ENCODE assay signal across 15 cellular contexts in the genomic region with DNA sequence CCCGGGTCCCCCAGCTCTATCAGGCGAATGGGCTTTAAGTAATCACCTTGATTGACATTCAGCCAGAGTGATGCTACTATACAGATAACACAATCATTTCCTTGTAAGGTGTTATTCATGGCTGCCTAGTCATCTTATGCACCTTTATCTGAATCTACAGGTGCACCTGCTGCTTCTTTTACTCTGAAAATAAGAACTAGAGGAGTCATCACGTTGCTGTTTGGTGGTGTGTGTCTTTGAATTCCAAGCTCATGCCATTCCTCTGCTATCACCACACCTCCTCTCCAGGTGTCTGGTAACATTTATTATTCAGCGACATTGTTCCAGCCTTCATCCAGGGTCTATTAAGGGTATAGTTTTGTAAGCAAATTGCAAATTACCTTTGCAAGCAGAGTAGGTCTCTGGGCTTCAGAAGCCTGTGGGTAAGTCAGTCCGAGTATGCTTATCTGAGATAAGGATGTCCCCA. TPM values are rescaled to one million over a fixed set of nuclear protein-coding genes. Genes with fewer than 3 reads are reported as not detected.
DNase-seq lines count a peak whose midpoint lies in the region; ATAC-seq and TF ChIP-seq lines count a peak whose summit lies in the region.
"Had no signal": no experiment of that assay in that cellular context is flagged by ENCODE, and none has a peak within 500 bp of the region (broad histone marks: within the 10 kb centered on the region; RNA-seq: fewer than 3 reads in every experiment).

No MANE protein-coding gene starts in this region.

- no peak for TF ChIP-seq CTCF in HEK293 (tag by site-specific recombination; IDR thresholded peaks at IDR 0.05)
- TF ChIP-seq CTCF in lower leg skin (IDR thresholded peaks at IDR 0.05): no peak
- TF ChIP-seq CTCF in esophagus muscularis mucosa (IDR thresholded peaks at IDR 0.05): no peak

- H3K14ac ChIP-seq in trophoblast cell (ENCODE audit: low read length): no peak overlapping the region

- no peak overlapping the region for H2BK12ac ChIP-seq in trophoblast cell (ENCODE audit: low read length)

- TF ChIP-seq POLR2A in lower leg skin (IDR thresholded peaks at IDR 0.05) (no peak), esophagus muscularis mucosa (IDR thresholded peaks at IDR 0.05; ENCODE audit: low read depth) (no peak)

- no peak overlapping the region for H2BK5ac ChIP-seq in trophoblast cell (ENCODE audit: low read depth, low read length, poor library complexity)

- H3K9me3 ChIP-seq in HEK293 (ENCODE audit: control insufficient read depth, insufficient read depth, low read depth, low read length) (no peaks in the 10 kb centered on the region), trophoblast cell (ENCODE audit: insufficient read depth, low read depth, low read length) (no peaks in the 10 kb centered on the region), esophagus muscularis mucosa (no peaks in the 10 kb centered on the region)
- H3K9me3 ChIP-seq: A549, Caco-2 had no signal

- H3K27me3 ChIP-seq in trophoblast cell (ENCODE audit: insufficient read depth, low read length) (no peaks in the 10 kb centered on the region), esophagus muscularis mucosa (no peaks in the 10 kb centered on the region)

- H3K79me1 ChIP-seq in trophoblast cell (ENCODE audit: low read length): no peaks in the 10 kb centered on the region

- H4K12ac ChIP-seq in trophoblast cell (ENCODE audit: low read depth, low read length): no peak overlapping the region

- no peak overlapping the region for H3K4me3 ChIP-seq in HEK293 (ENCODE audit: low read depth, low read length)
- H3K4me3 ChIP-seq in trophoblast cell (ENCODE audit: low read depth, low read length): no peak overlapping the region
- no peak overlapping the region for H3K4me3 ChIP-seq in lower leg skin (ENCODE audit: low read depth, poor library complexity, severe bottlenecking)
- no peak overlapping the region for H3K4me3 ChIP-seq in esophagus muscularis mucosa
- H3K4me3 ChIP-seq: A549, GM23248 had no signal

- POLR2A ChIA-PET in HEK293 (lab: Yijun Ruan, JAX): no interaction called here

- CTCF ChIA-PET in HEK293 (lab: Yijun Ruan, JAX): interaction anchor here (0.6 to 13.7 kb wide), 10 partner anchors 8 to 144 kb away, joined by 3 to 278 read pairs (median 4); no protein-coding TSS in a partner anchor

- H3K23ac ChIP-seq in trophoblast cell (ENCODE audit: low read length): no peak overlapping the region

- TF ChIP-seq EP300 in esophagus muscularis mucosa (IDR thresholded peaks at IDR 0.05): no peak

- H3K18ac ChIP-seq in trophoblast cell (ENCODE audit: low read length): no peak overlapping the region

- H2AK5ac ChIP-seq in trophoblast cell (ENCODE audit: low read length): no peak overlapping the region

- H3K4ac ChIP-seq in trophoblast cell (ENCODE audit: low read depth, low read length): no peak overlapping the region

- H3K27ac ChIP-seq in HEK293 (ENCODE audit: extremely low read depth, low read depth, low read length) (no peak overlapping the region), trophoblast cell (ENCODE audit: low read depth, low read length) (no peak overlapping the region), esophagus muscularis mucosa (replicated peaks in 1 of 4) (no peak overlapping the region)
- H3K27ac ChIP-seq: A549, GM23248 had no signal

- no peak overlapping the region for H4K91ac ChIP-seq in trophoblast cell (ENCODE audit: low read depth, low read length)

- WGBS in trophoblast cell (ENCODE audit: extremely low coverage, insufficient coverage, insufficient read length): no CpG with 5 or more reads among the region's 5 CpGs
- WGBS in lower leg skin, 2 donors: 58 to 67% methylated on average over 5 of the region's 5 CpGs
- 73% methylated on average over 5 of the region's 5 CpGs for WGBS in esophagus muscularis mucosa

- no peak overlapping the region for H3K4me2 ChIP-seq in trophoblast cell (ENCODE audit: low read length)
- H3K4me2 ChIP-seq: A549 had no signal

- H3K79me2 ChIP-seq in trophoblast cell (ENCODE audit: control insufficient read depth, insufficient read depth, low read length, poor library complexity): no peaks in the 10 kb centered on the region

- no peak overlapping the region for H3K9ac ChIP-seq in trophoblast cell (ENCODE audit: low read length)
- H3K9ac ChIP-seq: GM23248 had no signal

- no peak overlapping the region for H2BK120ac ChIP-seq in trophoblast cell (ENCODE audit: insufficient read depth, low read length, poor library complexity)

- no peak for ATAC-seq in GM18519 (IDR thresholded peaks at IDR 0.05; ENCODE audit: low FRiP score, unreplicated experiment)
- ATAC-seq: HepG2 had no signal

- no peaks in the 10 kb centered on the region for H3K36me3 ChIP-seq in HEK293 (ENCODE audit: control insufficient read depth in 2 of 2, insufficient read depth in 1 of 2, low read length in 2 of 2)
- H3K36me3 ChIP-seq in trophoblast cell (ENCODE audit: control insufficient read depth in 1 of 2, insufficient read depth in 2 of 2, low read length in 2 of 2): no peaks in the 10 kb centered on the region
- no peaks in the 10 kb centered on the region for H3K36me3 ChIP-seq in esophagus muscularis mucosa

- intact Hi-C loops in lower leg skin (cut with DNase I; ENCODE audit: low total_unique reads): no loop called here
- intact Hi-C loops in esophagus muscularis mucosa (cut with DNase I): no loop called here

- H3K4me1 ChIP-seq in HEK293 (ENCODE audit: control insufficient read depth, insufficient read depth, low read length): no peaks in the 10 kb centered on the region
- no peaks in the 10 kb centered on the region for H3K4me1 ChIP-seq in trophoblast cell (ENCODE audit: control insufficient read depth in 1 of 2, insufficient read depth in 2 of 2, low read length in 2 of 2)
- H3K4me1 ChIP-seq in esophagus muscularis mucosa: no peaks in the 10 kb centered on the region
- H3K4me1 ChIP-seq: A549, Caco-2 had no signal

- H2AFZ ChIP-seq in trophoblast cell (ENCODE audit: insufficient read depth, low read length, poor library complexity): no peak overlapping the region
- H2AFZ ChIP-seq: GM23248 had no signal

- H4K8ac ChIP-seq in trophoblast cell (ENCODE audit: low read depth, low read length): no peak overlapping the region

- DNase-seq in ecto neural progenitor cell (ENCODE audit: low spot score): peak; percentile 45
- peak; percentile 22 to 74 for DNase-seq in trophoblast cell
- no peak for DNase-seq in lower leg skin (ENCODE audit: low spot score in 2 of 2)
- no peak for DNase-seq in esophagus muscularis mucosa (ENCODE audit: extremely low spot score)
- DNase-seq: CD8-positive, alpha-beta memory T cell; DND-41; GDM1; GM23248; HFFc6 had no signal

TF ChIP-seq in HEK293, 187 proteins besides CTCF, POLR2A, EP300 and RAD21:
- TF ChIP-seq ZNF221 (tag by site-specific recombination; IDR thresholded peaks at IDR 0.05; ENCODE audit: borderline replicate concordance) (no peak), ZNF174 (tag by site-specific recombination; IDR thresholded peaks at IDR 0.05) (no peak), SCRT2 (tag by site-specific recombination; IDR thresholded peaks at IDR 0.05) (peak; percentile 75), ZNF155 (tag by site-specific recombination; IDR thresholded peaks at IDR 0.05) (no peak)

RNA-seq across cellular contexts. Expression of a gene that starts 51.9 kb away (rescaled TPM):
- 64.6 and 66.1 TPM in 2 replicates for polyA plus RNA-seq in trophoblast cell (2013)
- total RNA-seq in lower leg skin (1 to 10 TPM in 1 of 4 donors, under 1 TPM in 2, not detected in 1; 0.57 to 1.1 (median 0.59) TPM), esophagus muscularis mucosa (under 1 TPM in 3 of 4 donors, not detected in 1; 0.13 to 0.69 (median 0.33) TPM)
- total RNA-seq: GM23248, HFFc6 had no signal
- polyA plus RNA-seq: AG04450; CD8-positive, alpha-beta memory T cell; GM23248; HepG2 had no signal

Comparison
In these comparisons a context has a peak if more than half of its experiments do, and no peak if none do; other contexts are left out.
1. DNase-seq: peak in ecto neural progenitor cell (single experiment) and trophoblast cell (2 of 2); none in lower leg skin (0 of 2) and esophagus muscularis mucosa (single experiment).